In the genomic region with DNA sequence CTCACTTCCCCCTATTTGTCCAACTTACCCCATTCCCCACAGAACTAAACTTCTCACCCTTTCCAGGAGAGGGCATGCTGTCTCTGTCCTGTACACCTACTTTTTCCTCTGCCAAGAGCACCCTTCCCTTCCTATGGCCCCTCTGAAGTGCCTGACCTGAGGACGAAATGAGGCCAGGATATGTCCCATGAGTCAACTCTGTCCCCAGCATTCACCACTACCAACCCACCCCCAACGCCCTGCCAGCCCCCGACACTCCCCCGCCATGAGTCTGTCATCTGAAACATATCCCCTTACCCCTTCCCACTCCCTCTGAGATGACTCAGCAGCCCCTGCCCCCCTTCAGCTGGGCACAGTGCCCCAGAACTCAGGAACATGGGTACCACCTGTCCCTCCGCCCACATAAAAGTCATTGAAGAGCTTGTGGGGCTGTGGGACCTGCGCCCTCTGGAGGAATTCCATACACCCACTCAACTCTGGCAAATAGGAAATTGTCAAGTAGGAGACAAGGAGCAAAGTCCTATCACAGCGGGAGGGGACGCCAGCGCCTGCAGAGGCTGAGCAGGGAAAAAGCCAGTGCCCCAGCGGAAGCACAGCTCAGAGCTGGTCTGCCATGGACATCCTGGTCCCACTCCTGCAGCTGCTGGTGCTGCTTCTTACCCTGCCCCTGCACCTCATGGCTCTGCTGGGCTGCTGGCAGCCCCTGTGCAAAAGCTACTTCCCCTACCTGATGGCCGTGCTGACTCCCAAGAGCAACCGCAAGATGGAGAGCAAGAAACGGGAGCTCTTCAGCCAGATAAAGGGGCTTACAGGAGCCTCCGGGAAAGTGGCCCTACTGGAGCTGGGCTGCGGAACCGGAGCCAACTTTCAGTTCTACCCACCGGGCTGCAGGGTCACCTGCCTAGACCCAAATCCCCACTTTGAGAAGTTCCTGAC, we compare ENCODE assay signal across 8 cellular contexts. TPM values are rescaled to one million over a fixed set of nuclear protein-coding genes. Genes with fewer than 3 reads are reported as not detected.
DNase-seq lines count a peak whose midpoint lies in the region; ATAC-seq and TF ChIP-seq lines count a peak whose summit lies in the region.

No MANE protein-coding gene starts in this region.

- H3K27ac ChIP-seq in ascending aorta: peak overlapping the region; percentile 4 to 15

- peaks cover 9% of the 10 kb centered on the region for H3K4me1 Mint-ChIP-seq in activated CD4-positive, alpha-beta T cell treated with anti-CD3 and anti-CD28 coated beads for 36 hours
- H3K4me1 Mint-ChIP-seq in activated CD4-positive, alpha-beta T cell treated with anti-CD3 and anti-CD28 coated beads, Interleukin-2, amount 10 ng/mL, durations not matched to agents 7 days and 5 days: peaks cover 5% of the 10 kb centered on the region

- peaks cover 26% of the 10 kb centered on the region for H3K27me3 Mint-ChIP-seq in activated CD4-positive, alpha-beta T cell treated with anti-CD3 and anti-CD28 coated beads for 36 hours
- H3K27me3 Mint-ChIP-seq in activated CD4-positive, alpha-beta T cell treated with anti-CD3 and anti-CD28 coated beads, Interleukin-2, amount 10 ng/mL, durations not matched to agents 7 days and 5 days: peaks cover 26% of the 10 kb centered on the region

- peaks cover 5 to 7% of the 10 kb centered on the region in 2 donors for H3K4me1 ChIP-seq in ascending aorta

- intact Hi-C loops in activated CD4-positive, alpha-beta T cell treated with anti-CD3 and anti-CD28 coated beads for 36 hours (cut with DNase I, micrococcal nuclease): no loop called here
- intact Hi-C loops in ascending aorta (cut with DNase I): loop anchor here (1.0 to 2.0 kb wide), 3 partner anchors 40 to 56 kb away; a partner anchor contains a TSS

- CTCF ChIA-PET in activated CD4-positive, alpha-beta T cell treated with anti-CD3 and anti-CD28 coated beads for 36 hours (lab: Charles Lee): interaction anchor here (0.7 to 1.4 kb wide), 2 partner anchors 34 to 56 kb away, joined by 3 to 4 read pairs; a partner anchor contains a TSS
- CTCF ChIA-PET in activated CD4-positive, alpha-beta T cell treated with anti-CD3 and anti-CD28 coated beads, Interleukin-2, amount 10 ng/mL, durations not matched to agents 7 days and 5 days (lab: Charles Lee): interaction anchor here (1.1 kb wide), 1 partner anchor 53 kb away, joined by 3 read pairs; no protein-coding TSS in a partner anchor

- H3K9me3 ChIP-seq in ascending aorta (no peaks in the 10 kb centered on the region), iPS-18c (ENCODE audit: control insufficient read depth, insufficient read depth, low read length) (no peaks in the 10 kb centered on the region)

- DNase-seq in activated CD4-positive, alpha-beta T cell treated with anti-CD3 and anti-CD28 coated beads for 36 hours: no peak
- no peak for DNase-seq in activated CD4-positive, alpha-beta T cell treated with anti-CD3 and anti-CD28 coated beads, Interleukin-2, amount 10 ng/mL, durations not matched to agents 7 days and 5 days
- peak; percentile 78 for DNase-seq in MV-4-11 (lab: John Stamatoyannopoulos, UW)
- DNase-seq in ascending aorta (ENCODE audit: low spot score in 2 of 2): peak; percentile 38 to 81
- peak; percentile 24 for DNase-seq in smooth muscle cell of the brain vasculature (ENCODE audit: low read depth, low spot score)

- no peaks in the 10 kb centered on the region for H3K9me3 Mint-ChIP-seq in activated CD4-positive, alpha-beta T cell treated with anti-CD3 and anti-CD28 coated beads for 36 hours (ENCODE audit: low read depth)
- no peaks in the 10 kb centered on the region for H3K9me3 Mint-ChIP-seq in activated CD4-positive, alpha-beta T cell treated with anti-CD3 and anti-CD28 coated beads, Interleukin-2, amount 10 ng/mL, durations not matched to agents 7 days and 5 days

- TF ChIP-seq CTCF in ascending aorta (IDR thresholded peaks at IDR 0.05): peak in 2 of 3 experiments; percentile 9 to 37

- no peak overlapping the region for H3K4me3 Mint-ChIP-seq in activated CD4-positive, alpha-beta T cell treated with anti-CD3 and anti-CD28 coated beads for 36 hours
- no peak overlapping the region for H3K4me3 Mint-ChIP-seq in activated CD4-positive, alpha-beta T cell treated with anti-CD3 and anti-CD28 coated beads, Interleukin-2, amount 10 ng/mL, durations not matched to agents 7 days and 5 days

- POLR2A ChIA-PET in activated CD4-positive, alpha-beta T cell treated with anti-CD3 and anti-CD28 coated beads for 36 hours (lab: Charles Lee): interaction anchor here (0.6 kb wide), 1 partner anchor 31 kb away, joined by 8 read pairs; no protein-coding TSS in a partner anchor
- POLR2A ChIA-PET in activated CD4-positive, alpha-beta T cell treated with anti-CD3 and anti-CD28 coated beads, Interleukin-2, amount 10 ng/mL, durations not matched to agents 7 days and 5 days (lab: Charles Lee): no interaction called here

- H3K36me3 ChIP-seq in ascending aorta: peaks cover 13 to 17% of the 10 kb centered on the region in 2 donors

- no peak overlapping the region for H3K27ac Mint-ChIP-seq in activated CD4-positive, alpha-beta T cell treated with anti-CD3 and anti-CD28 coated beads for 36 hours
- H3K27ac Mint-ChIP-seq in activated CD4-positive, alpha-beta T cell treated with anti-CD3 and anti-CD28 coated beads, Interleukin-2, amount 10 ng/mL, durations not matched to agents 7 days and 5 days: no peak overlapping the region

- H3K27me3 ChIP-seq in ascending aorta: no peaks in the 10 kb centered on the region

- peak overlapping the region; percentile 4 to 34 for H3K4me3 ChIP-seq in ascending aorta
- peak overlapping the region; percentile 38 for H3K4me3 ChIP-seq in iPS-18c (ENCODE audit: insufficient read depth, low read depth, low read length)

- no peaks in the 10 kb centered on the region for H3K36me3 Mint-ChIP-seq in activated CD4-positive, alpha-beta T cell treated with anti-CD3 and anti-CD28 coated beads for 36 hours (ENCODE audit: low read depth)
- H3K36me3 Mint-ChIP-seq in activated CD4-positive, alpha-beta T cell treated with anti-CD3 and anti-CD28 coated beads, Interleukin-2, amount 10 ng/mL, durations not matched to agents 7 days and 5 days (ENCODE audit: low read depth): no peaks in the 10 kb centered on the region

- ATAC-seq in activated CD4-positive, alpha-beta T cell treated with anti-CD3 and anti-CD28 coated beads for 36 hours: peak; percentile 57
- ATAC-seq in HG02852 (IDR thresholded peaks at IDR 0.05; ENCODE audit: unreplicated experiment): no peak
- ATAC-seq in GM19455 (IDR thresholded peaks at IDR 0.05; ENCODE audit: unreplicated experiment): no peak

RNA-seq across cellular contexts. Expression of a gene that starts 26.3 kb away (rescaled TPM):
- total RNA-seq in activated CD4-positive, alpha-beta T cell treated with anti-CD3 and anti-CD28 coated beads for 36 hours: 1 to 10 TPM; 5.5 to 5.6 TPM
- 1 to 10 TPM; 3.1 TPM for total RNA-seq in activated CD4-positive, alpha-beta T cell treated with anti-CD3 and anti-CD28 coated beads, Interleukin-2, amount 10 ng/mL, durations not matched to agents 7 days and 5 days
- 246 TPM for total RNA-seq in ascending aorta

RNA-seq across cellular contexts. Expression of a gene that starts 34.4 kb away (rescaled TPM):
- 100 to 1,000 TPM; 107 to 115 TPM for total RNA-seq in activated CD4-positive, alpha-beta T cell treated with anti-CD3 and anti-CD28 coated beads for 36 hours
- 100 to 1,000 TPM; 164 to 181 TPM for total RNA-seq in activated CD4-positive, alpha-beta T cell treated with anti-CD3 and anti-CD28 coated beads, Interleukin-2, amount 10 ng/mL, durations not matched to agents 7 days and 5 days
- total RNA-seq in ascending aorta: 57.2 TPM

RNA-seq across cellular contexts. Expression of a gene that starts 38.8 kb away (rescaled TPM):
- 10 to 100 TPM in 1 of 2 experiments, 1 to 10 TPM in 1; 9.6 to 12.2 TPM for total RNA-seq in activated CD4-positive, alpha-beta T cell treated with anti-CD3 and anti-CD28 coated beads for 36 hours
- total RNA-seq in activated CD4-positive, alpha-beta T cell treated with anti-CD3 and anti-CD28 coated beads, Interleukin-2, amount 10 ng/mL, durations not matched to agents 7 days and 5 days: 10 to 100 TPM; 23.3 to 25.8 TPM
- total RNA-seq in ascending aorta: 3.6 TPM

RNA-seq across cellular contexts. Expression of a gene that starts 44.7 kb away (rescaled TPM):
- total RNA-seq in activated CD4-positive, alpha-beta T cell treated with anti-CD3 and anti-CD28 coated beads for 36 hours: not detected
- total RNA-seq in activated CD4-positive, alpha-beta T cell treated with anti-CD3 and anti-CD28 coated beads, Interleukin-2, amount 10 ng/mL, durations not matched to agents 7 days and 5 days: not detected
- total RNA-seq in ascending aorta: not detected

RNA-seq across cellular contexts. Expression of a gene that starts 47.4 kb away (rescaled TPM):
- 100 to 1,000 TPM; 113 to 122 TPM for total RNA-seq in activated CD4-positive, alpha-beta T cell treated with anti-CD3 and anti-CD28 coated beads for 36 hours
- 100 to 1,000 TPM; 108 to 116 TPM for total RNA-seq in activated CD4-positive, alpha-beta T cell treated with anti-CD3 and anti-CD28 coated beads, Interleukin-2, amount 10 ng/mL, durations not matched to agents 7 days and 5 days
- 566 TPM for total RNA-seq in ascending aorta

Comparison
In these comparisons a context has a peak if more than half of its experiments do, and no peak if none do; other contexts are left out.
1. DNase-seq: peak in MV-4-11 (single experiment), ascending aorta (2 of 2) and smooth muscle cell of the brain vasculature (single experiment); none in activated CD4-positive, alpha-beta T cell treated with anti-CD3 and anti-CD28 coated beads for 36 hours (single experiment) and activated CD4-positive, alpha-beta T cell treated with anti-CD3 and anti-CD28 coated beads, Interleukin-2, amount 10 ng/mL, durations not matched to agents 7 days and 5 days (single experiment).
2. RNA of a gene that starts 26.3 kb away (total RNA-seq): 246 TPM in ascending aorta (single experiment); 5.5 to 5.6 TPM in activated CD4-positive, alpha-beta T cell treated with anti-CD3 and anti-CD28 coated beads for 36 hours and 3.1 TPM in activated CD4-positive, alpha-beta T cell treated with anti-CD3 and anti-CD28 coated beads, Interleukin-2, amount 10 ng/mL, durations not matched to agents 7 days and 5 days; every median in the first group is over 10 times any median in the second.